11 cellular contexts compared by ENCODE assay signal in genomic region chr22:24516301-24516737, GRCh38. TPM values are rescaled to one million over a fixed set of nuclear protein-coding genes. Genes with fewer than 3 reads are reported as not detected.
A peak's percentile ranks its signal among the peaks of the same experiment; 100 is the strongest.
DNase-seq lines count a peak whose midpoint lies in the region; ATAC-seq, FAIRE-seq and TF ChIP-seq lines count a peak whose summit lies in the region.
"Had no signal": no experiment of that assay in that cellular context is flagged by ENCODE, and none has a peak within 500 bp of the region (broad histone marks: within the 10 kb centered on the region; RNA-seq: fewer than 3 reads in every experiment).

No MANE protein-coding gene starts in this region.

- FAIRE-seq in A549 (lab: Jason Lieb, UNC): no peak

- H3K9me3 Mint-ChIP-seq in H9: no peaks in the 10 kb centered on the region
- no peaks in the 10 kb centered on the region for H3K9me3 Mint-ChIP-seq in CD4-positive, alpha-beta T cell

- H3K4me3 Mint-ChIP-seq in H9: no peak overlapping the region
- H3K4me3 Mint-ChIP-seq in CD4-positive, alpha-beta T cell: no peak overlapping the region

- no peak overlapping the region for H2BK120ac ChIP-seq in H9 (ENCODE audit: low read depth, low read length, poor library complexity, severe bottlenecking)

- no peak overlapping the region for H4K5ac ChIP-seq in H9 (ENCODE audit: insufficient read length, low read depth, low read length)

- H3K27ac Mint-ChIP-seq in H9: peak overlapping the region in 1 of 3 experiments; percentile 52; a peak in 1 of 7 replicates
- H3K27ac Mint-ChIP-seq in CD4-positive, alpha-beta T cell: no peak overlapping the region

- H3K4me3 ChIP-seq in A549: no peak overlapping the region
- H3K4me3 ChIP-seq in left lung: peak overlapping the region in 1 of 2 donors; percentile 3
- H3K4me3 ChIP-seq: heart left ventricle had no signal

- H2BK15ac ChIP-seq in H9 (ENCODE audit: low read depth, low read length): no peak overlapping the region

- H3K18ac ChIP-seq in H9 (ENCODE audit: insufficient read length, low read depth, low read length): no peak overlapping the region

- H3K14ac ChIP-seq in H9 (ENCODE audit: insufficient read depth, low read length): no peak overlapping the region

- no peak overlapping the region for H3K23ac ChIP-seq in H9 (ENCODE audit: insufficient read length, low read depth, low read length)

- no peak overlapping the region for H3K4ac ChIP-seq in H9 (ENCODE audit: low read depth, low read length)

- no peaks in the 10 kb centered on the region; a peak in 1 of 7 replicates for H3K36me3 Mint-ChIP-seq in H9 (ENCODE audit: insufficient read depth in 1 of 3, low read depth in 3 of 3)
- H3K36me3 Mint-ChIP-seq in CD4-positive, alpha-beta T cell (ENCODE audit: low read depth): no peaks in the 10 kb centered on the region

- no peaks in the 10 kb centered on the region for H3K23me2 ChIP-seq in H9 (ENCODE audit: insufficient read length, low read depth, low read length, poor library complexity, severe bottlenecking)

- H3K27ac ChIP-seq in A549 (peak overlapping the region in 1 of 2 experiments; percentile 19; a peak in 2 of 6 replicates), H9 (ENCODE audit: insufficient read length, low read depth, low read length) (no peak overlapping the region), left lung (peak overlapping the region in 1 of 2 donors; percentile 77)
- H3K27ac ChIP-seq in CD4-positive, alpha-beta T cell (ENCODE audit: low read depth, low read length): no peak overlapping the region
- H3K27ac ChIP-seq: heart left ventricle had no signal

- TF ChIP-seq EP300 in A549 (IDR thresholded peaks at IDR 0.05): no peak

- 14% methylated on average over 3 of the region's 3 CpGs for WGBS in A549 (ENCODE audit: missing lambda C conversion rate)
- WGBS in H9 (ENCODE audit: extremely low coverage, insufficient read length, low lambda C conversion rate): no CpG with 5 or more reads among the region's 3 CpGs

- no peak overlapping the region for H3K9ac ChIP-seq in H9 (ENCODE audit: extremely low read depth, insufficient read length, low read length)

- H2AK5ac ChIP-seq in H9 (ENCODE audit: insufficient read length, low read length): no peak overlapping the region

- H3K4me1 Mint-ChIP-seq in H9: peaks cover 19 to 24% of the 10 kb centered on the region in 2 experiments
- no peaks in the 10 kb centered on the region for H3K4me1 Mint-ChIP-seq in CD4-positive, alpha-beta T cell (ENCODE audit: low read depth)

- CTCF ChIA-PET in A549 (lab: Yijun Ruan, JAX): interaction anchor here (0.6 to 1.1 kb wide), 6 partner anchors 13 to 218 kb away, joined by 3 to 4 read pairs (median 3); no protein-coding TSS in a partner anchor
- CTCF ChIA-PET in CD4-positive, alpha-beta T cell (lab: Charles Lee): no interaction called here

- H3K9me3 ChIP-seq in A549: no peaks in the 10 kb centered on the region
- no peaks in the 10 kb centered on the region for H3K9me3 ChIP-seq in H9 (ENCODE audit: control insufficient read depth, low read depth, low read length)
- H3K9me3 ChIP-seq in left lung: no peaks in the 10 kb centered on the region
- H3K9me3 ChIP-seq in CD4-positive, alpha-beta T cell (ENCODE audit: control insufficient read depth, low read length): no peaks in the 10 kb centered on the region
- H3K9me3 ChIP-seq: heart left ventricle had no signal

- no peak overlapping the region for H2BK5ac ChIP-seq in H9 (ENCODE audit: insufficient read length, low read length)

- no peak overlapping the region for H2BK12ac ChIP-seq in H9 (ENCODE audit: insufficient read length, low read depth, low read length)

- peaks cover 2% of the 10 kb centered on the region for H3K27me3 Mint-ChIP-seq in H9 (ENCODE audit: low read depth)
- no peaks in the 10 kb centered on the region for H3K27me3 Mint-ChIP-seq in CD4-positive, alpha-beta T cell

- H2AFZ ChIP-seq in H9 (ENCODE audit: low read length): no peak overlapping the region

- peaks cover 22% of the 10 kb centered on the region for H3K4me1 ChIP-seq in A549
- H3K4me1 ChIP-seq in H9 (ENCODE audit: insufficient read depth, low read length): no peaks in the 10 kb centered on the region; the same call in 1 of the 2 replicates
- H3K4me1 ChIP-seq in left lung: peaks cover 7 to 67% of the 10 kb centered on the region in 2 donors

- DNase-seq in A549 (ENCODE audit: low read depth in 1 of 2, low spot score in 1 of 2): peak; percentile 19 to 21
- DNase-seq in H9: peak; percentile 55
- peak; percentile 87 for DNase-seq in amniotic epithelial cell (ENCODE audit: low read depth)
- DNase-seq in left lung: no peak
- no peak for DNase-seq in dermis blood vessel endothelial cell
- no peak for DNase-seq in CD4-positive, alpha-beta T cell
- DNase-seq: RPMI8226 had no signal

- intact Hi-C loops in left lung (cut with DNase I): no loop called here
- intact Hi-C loops in CD4-positive, alpha-beta T cell (cut with DNase I, micrococcal nuclease): no loop called here

- no peak overlapping the region for H4K91ac ChIP-seq in H9 (ENCODE audit: insufficient read length, low read depth, low read length)

- H3K56ac ChIP-seq in H9 (ENCODE audit: insufficient read length, low read depth, low read length): no peak overlapping the region

- POLR2A ChIA-PET in A549 (lab: Yijun Ruan, JAX): interaction anchor here (0.7 kb wide), 1 partner anchor 11 kb away, joined by 3 read pairs; no protein-coding TSS in a partner anchor
- POLR2A ChIA-PET in CD4-positive, alpha-beta T cell (lab: Charles Lee): no interaction called here

- no peaks in the 10 kb centered on the region for H3K79me2 ChIP-seq in H9 (ENCODE audit: insufficient read depth, low read length)

- H2BK20ac ChIP-seq in H9 (ENCODE audit: low read depth, low read length, poor library complexity, severe bottlenecking): no peak overlapping the region

- H3K27me3 ChIP-seq in H9 (ENCODE audit: insufficient read depth, low read length) (no peaks in the 10 kb centered on the region), left lung (no peaks in the 10 kb centered on the region)
- no peaks in the 10 kb centered on the region for H3K27me3 ChIP-seq in CD4-positive, alpha-beta T cell (ENCODE audit: control insufficient read depth, insufficient read depth, low read length)
- H3K27me3 ChIP-seq: heart left ventricle had no signal

- no peak for TF ChIP-seq CTCF in A549 (IDR thresholded peaks at IDR 0.05)
- no peak for TF ChIP-seq CTCF in H9 (conservative IDR thresholded peaks at IDR 0.05)
- TF ChIP-seq CTCF in left lung (IDR thresholded peaks at IDR 0.05): no peak
- no peak for TF ChIP-seq CTCF in CD4-positive, alpha-beta T cell (IDR thresholded peaks at IDR 0.05)

- no peaks in the 10 kb centered on the region for H4K20me1 ChIP-seq in H9 (ENCODE audit: control insufficient read depth, insufficient read depth, insufficient read length)

- TF ChIP-seq RAD21 in A549 (conservative IDR thresholded peaks at IDR 0.05 in 1 of 2, IDR thresholded peaks at IDR 0.05 in 1 of 2): no peak

- no peaks in the 10 kb centered on the region for H3K36me3 ChIP-seq in left lung
- H3K36me3 ChIP-seq: heart left ventricle had no signal

- TF ChIP-seq POLR2A in A549 (IDR thresholded peaks at IDR 0.05; ENCODE audit: low read length): no peak

- ATAC-seq in A549 (peak; percentile 62 to 70; a peak in 4 of 6 replicates), left lung (peak; percentile 66), GM19463 (IDR thresholded peaks at IDR 0.05; ENCODE audit: unreplicated experiment) (no peak), GM19455 (IDR thresholded peaks at IDR 0.05; ENCODE audit: unreplicated experiment) (no peak)
- ATAC-seq in CD4-positive, alpha-beta T cell (ENCODE audit: poor library complexity): no peak
- ATAC-seq: heart left ventricle had no signal

- H3T11ph ChIP-seq in H9 (ENCODE audit: low read length): no peak overlapping the region

- H3K79me1 ChIP-seq in H9 (ENCODE audit: insufficient read depth, low read depth, low read length, poor library complexity, severe bottlenecking): no peaks in the 10 kb centered on the region

- H4K8ac ChIP-seq in H9 (replicated peaks; ENCODE audit: insufficient read length, low read depth, low read length): no peak overlapping the region

- peak overlapping the region; percentile 48 for H3K4me2 ChIP-seq in A549
- no peak overlapping the region for H3K4me2 ChIP-seq in H9 (ENCODE audit: insufficient read depth, insufficient read length, low read length)

TF ChIP-seq in A549, 52 proteins besides CTCF, POLR2A, EP300 and RAD21:
- no peak for TF ChIP-seq HOXB5 (CRISPR knock-in tag; IDR thresholded peaks at IDR 0.05)
- TF ChIP-seq JUNB (IDR thresholded peaks at IDR 0.05): no peak
- no peak for TF ChIP-seq CBX2 (IDR thresholded peaks at IDR 0.05; ENCODE audit: borderline replicate concordance, low read depth)

RNA-seq across cellular contexts. Expression of gene UPB1, which starts 21.2 kb away (rescaled TPM):
- polyA plus RNA-seq in A549 (2011; rRNA removed) (0.05 TPM in 1 of 2 replicates, not detected in the other), A549 (2017; fragmentation: RNase III; extraction: RNeasy Plus Mini Kit Qiagen cat#74134 plus additional on column Dnase treatment) (0.04 to 0.07 TPM (median 0.04 TPM) in 3 replicates)
- polyA plus RNA-seq in A549 (2012; cell fraction: cytosol; rRNA removed): 0.01 TPM in 1 of 2 replicates, not detected in the other
- 0.02 TPM in 1 of 2 replicates, not detected in the other for polyA plus RNA-seq in A549 (2012; cell fraction: nucleus; rRNA removed)
- not detected in 2 replicates for polyA minus RNA-seq in A549 (2011; rRNA and poly(A)+ RNA removed)
- total RNA-seq in H9 (2021) (0.07 TPM in 1 of 2 replicates, not detected in the other), left lung (1 to 10 TPM in 1 of 2 donors, under 1 TPM in 1; 0.50 to 2.2 TPM), dermis blood vessel endothelial cell (0.17 TPM in 1 of 2 replicates, not detected in the other)
- total RNA-seq in CD4-positive, alpha-beta T cell: 1 to 10 TPM; 2.7 to 3.7 TPM
- total RNA-seq: HT-29 had no signal

RNA-seq across cellular contexts. Expression of gene GUCD1, which starts 38.6 kb away (rescaled TPM):
- polyA plus RNA-seq in A549 (2011; rRNA removed): 37.1 and 48.2 TPM in 2 replicates
- polyA plus RNA-seq in A549 (2012; cell fraction: cytosol; rRNA removed): 61.5 and 76.8 TPM in 2 replicates
- polyA plus RNA-seq in A549 (2012; cell fraction: nucleus; rRNA removed): 61.6 and 75.0 TPM in 2 replicates
- 37.7 to 43.8 TPM (median 43.5 TPM) in 3 replicates for polyA plus RNA-seq in A549 (2017; fragmentation: RNase III; extraction: RNeasy Plus Mini Kit Qiagen cat#74134 plus additional on column Dnase treatment)
- 78.9 and 81.9 TPM in 2 replicates for polyA minus RNA-seq in A549 (2011; rRNA and poly(A)+ RNA removed)
- total RNA-seq in H9 (2021): 87.4 and 99.8 TPM in 2 replicates
- total RNA-seq in left lung: 100 to 1,000 TPM; 115 to 188 TPM
- 284 and 311 TPM in 2 replicates for total RNA-seq in dermis blood vessel endothelial cell
- 10 to 100 TPM; 60.9 to 68.3 TPM for total RNA-seq in CD4-positive, alpha-beta T cell

RNA-seq across cellular contexts. Expression of gene SNRPD3, which starts 39.5 kb away (rescaled TPM):
- 157 and 212 TPM in 2 replicates for polyA plus RNA-seq in A549 (2011; rRNA removed)
- 193 and 202 TPM in 2 replicates for polyA plus RNA-seq in A549 (2012; cell fraction: cytosol; rRNA removed)
- polyA plus RNA-seq in A549 (2012; cell fraction: nucleus; rRNA removed): 86.5 and 137 TPM in 2 replicates
- 334 to 372 TPM (median 344 TPM) in 3 replicates for polyA plus RNA-seq in A549 (2017; fragmentation: RNase III; extraction: RNeasy Plus Mini Kit Qiagen cat#74134 plus additional on column Dnase treatment)
- 123 and 187 TPM in 2 replicates for polyA minus RNA-seq in A549 (2011; rRNA and poly(A)+ RNA removed)
- 205 and 212 TPM in 2 replicates for total RNA-seq in H9 (2021)
- total RNA-seq in left lung: 10 to 100 TPM; 62.7 to 67.3 TPM
- 196 and 284 TPM in 2 replicates for total RNA-seq in dermis blood vessel endothelial cell
- 10 to 100 TPM; 31.0 to 31.5 TPM for total RNA-seq in CD4-positive, alpha-beta T cell

Comparison
In these comparisons a context has a peak if more than half of its experiments do, and no peak if none do; other contexts are left out.
1. ATAC-seq: peak in A549 (2 of 2) and left lung (single experiment); none in GM19463 (single experiment), CD4-positive, alpha-beta T cell (single experiment) and GM19455 (single experiment).
2. DNase-seq: peak in A549 (2 of 2), H9 (single experiment) and amniotic epithelial cell (single experiment); none in left lung (0 of 2), dermis blood vessel endothelial cell (single experiment) and CD4-positive, alpha-beta T cell (0 of 10).